In the genomic region with DNA sequence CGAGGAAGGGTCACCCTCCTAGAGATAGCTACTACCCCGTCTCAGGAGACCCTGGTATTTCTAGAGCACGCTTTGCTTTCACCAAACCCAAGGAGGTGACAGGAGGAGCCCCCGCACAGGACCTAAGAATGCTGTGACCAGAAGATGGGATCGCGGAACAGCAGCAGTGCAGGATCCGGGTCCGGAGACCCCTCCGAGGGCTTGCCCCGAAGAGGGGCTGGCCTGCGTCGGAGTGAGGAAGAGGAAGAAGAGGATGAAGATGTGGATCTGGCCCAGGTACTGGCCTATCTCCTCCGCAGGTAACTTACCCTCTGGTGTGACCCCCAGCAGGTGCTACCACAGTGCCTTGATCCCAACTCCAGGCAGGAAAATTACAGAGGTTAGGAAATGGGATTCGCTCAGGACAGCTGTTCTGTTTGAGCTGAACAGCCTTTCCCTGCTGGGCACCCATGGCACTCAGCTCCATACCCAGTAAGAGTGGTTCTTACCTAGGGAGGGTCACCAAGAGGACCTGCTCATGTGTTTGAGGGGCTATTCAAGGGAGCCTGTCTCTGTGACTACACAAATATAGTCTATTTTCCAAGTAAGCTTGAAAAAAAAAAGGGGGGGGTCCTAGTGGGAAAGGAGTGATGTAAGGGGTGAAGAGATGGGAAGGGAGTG, we compare ENCODE assay signal across 1 cellular context.
TF ChIP-seq lines count a peak whose summit lies in the region.

No MANE protein-coding gene starts in this region.

TF ChIP-seq in HepG2, 621 proteins besides CTCF, POLR2A, EP300 and RAD21 (continues in another document):
- TF ChIP-seq, protein P1, sequence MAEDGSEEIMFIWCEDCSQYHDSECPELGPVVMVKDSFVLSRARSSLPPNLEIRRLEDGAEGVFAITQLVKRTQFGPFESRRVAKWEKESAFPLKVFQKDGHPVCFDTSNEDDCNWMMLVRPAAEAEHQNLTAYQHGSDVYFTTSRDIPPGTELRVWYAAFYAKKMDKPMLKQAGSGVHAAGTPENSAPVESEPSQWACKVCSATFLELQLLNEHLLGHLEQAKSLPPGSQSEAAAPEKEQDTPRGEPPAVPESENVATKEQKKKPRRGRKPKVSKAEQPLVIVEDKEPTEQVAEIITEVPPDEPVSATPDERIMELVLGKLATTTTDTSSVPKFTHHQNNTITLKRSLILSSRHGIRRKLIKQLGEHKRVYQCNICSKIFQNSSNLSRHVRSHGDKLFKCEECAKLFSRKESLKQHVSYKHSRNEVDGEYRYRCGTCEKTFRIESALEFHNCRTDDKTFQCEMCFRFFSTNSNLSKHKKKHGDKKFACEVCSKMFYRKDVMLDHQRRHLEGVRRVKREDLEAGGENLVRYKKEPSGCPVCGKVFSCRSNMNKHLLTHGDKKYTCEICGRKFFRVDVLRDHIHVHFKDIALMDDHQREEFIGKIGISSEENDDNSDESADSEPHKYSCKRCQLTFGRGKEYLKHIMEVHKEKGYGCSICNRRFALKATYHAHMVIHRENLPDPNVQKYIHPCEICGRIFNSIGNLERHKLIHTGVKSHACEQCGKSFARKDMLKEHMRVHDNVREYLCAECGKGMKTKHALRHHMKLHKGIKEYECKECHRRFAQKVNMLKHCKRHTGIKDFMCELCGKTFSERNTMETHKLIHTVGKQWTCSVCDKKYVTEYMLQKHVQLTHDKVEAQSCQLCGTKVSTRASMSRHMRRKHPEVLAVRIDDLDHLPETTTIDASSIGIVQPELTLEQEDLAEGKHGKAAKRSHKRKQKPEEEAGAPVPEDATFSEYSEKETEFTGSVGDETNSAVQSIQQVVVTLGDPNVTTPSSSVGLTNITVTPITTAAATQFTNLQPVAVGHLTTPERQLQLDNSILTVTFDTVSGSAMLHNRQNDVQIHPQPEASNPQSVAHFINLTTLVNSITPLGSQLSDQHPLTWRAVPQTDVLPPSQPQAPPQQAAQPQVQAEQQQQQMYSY (CRISPR knock-in tag; IDR thresholded peaks at IDR 0.05): 0 out of 2 replicates have a peak, but pooled peaks have one; percentile 64
- no peak; the same call in 1 of the 2 replicates for TF ChIP-seq HIVEP1 (CRISPR knock-in tag; IDR thresholded peaks at IDR 0.05)
- no peak for TF ChIP-seq PAX8 (CRISPR knock-in tag; IDR thresholded peaks at IDR 0.05; ENCODE audit: borderline replicate concordance)
- TF ChIP-seq MAF1 (CRISPR knock-in tag; IDR thresholded peaks at IDR 0.05; ENCODE audit: borderline replicate concordance): peak; percentile 46; the same call in 1 of the 2 replicates
- TF ChIP-seq ZNF605 (CRISPR knock-in tag; IDR thresholded peaks at IDR 0.05): no peak
- TF ChIP-seq, protein P2, sequence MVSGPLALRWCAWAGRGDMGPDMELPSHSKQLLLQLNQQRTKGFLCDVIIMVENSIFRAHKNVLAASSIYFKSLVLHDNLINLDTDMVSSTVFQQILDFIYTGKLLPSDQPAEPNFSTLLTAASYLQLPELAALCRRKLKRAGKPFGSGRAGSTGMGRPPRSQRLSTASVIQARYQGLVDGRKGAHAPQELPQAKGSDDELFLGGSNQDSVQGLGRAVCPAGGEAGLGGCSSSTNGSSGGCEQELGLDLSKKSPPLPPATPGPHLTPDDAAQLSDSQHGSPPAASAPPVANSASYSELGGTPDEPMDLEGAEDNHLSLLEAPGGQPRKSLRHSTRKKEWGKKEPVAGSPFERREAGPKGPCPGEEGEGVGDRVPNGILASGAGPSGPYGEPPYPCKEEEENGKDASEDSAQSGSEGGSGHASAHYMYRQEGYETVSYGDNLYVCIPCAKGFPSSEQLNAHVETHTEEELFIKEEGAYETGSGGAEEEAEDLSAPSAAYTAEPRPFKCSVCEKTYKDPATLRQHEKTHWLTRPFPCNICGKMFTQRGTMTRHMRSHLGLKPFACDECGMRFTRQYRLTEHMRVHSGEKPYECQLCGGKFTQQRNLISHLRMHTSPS (CRISPR knock-in tag; IDR thresholded peaks at IDR 0.05; ENCODE audit: low read depth): peak; percentile 57; the same call in 1 of the 2 replicates
- TF ChIP-seq ZNF296 (CRISPR knock-in tag; conservative IDR thresholded peaks at IDR 0.05): no peak
- TF ChIP-seq ZNF839 (CRISPR knock-in tag; IDR thresholded peaks at IDR 0.05; ENCODE audit: borderline replicate concordance): peak; percentile 45; the same call in 1 of the 2 replicates
- no peak for TF ChIP-seq ZNF331 (CRISPR knock-in tag; IDR thresholded peaks at IDR 0.05)
- no peak for TF ChIP-seq MAFF (IDR thresholded peaks at IDR 0.05; ENCODE audit: low read depth, low read length)
- TF ChIP-seq ZNF772 (CRISPR knock-in tag; IDR thresholded peaks at IDR 0.05): no peak
- TF ChIP-seq, protein P3, sequence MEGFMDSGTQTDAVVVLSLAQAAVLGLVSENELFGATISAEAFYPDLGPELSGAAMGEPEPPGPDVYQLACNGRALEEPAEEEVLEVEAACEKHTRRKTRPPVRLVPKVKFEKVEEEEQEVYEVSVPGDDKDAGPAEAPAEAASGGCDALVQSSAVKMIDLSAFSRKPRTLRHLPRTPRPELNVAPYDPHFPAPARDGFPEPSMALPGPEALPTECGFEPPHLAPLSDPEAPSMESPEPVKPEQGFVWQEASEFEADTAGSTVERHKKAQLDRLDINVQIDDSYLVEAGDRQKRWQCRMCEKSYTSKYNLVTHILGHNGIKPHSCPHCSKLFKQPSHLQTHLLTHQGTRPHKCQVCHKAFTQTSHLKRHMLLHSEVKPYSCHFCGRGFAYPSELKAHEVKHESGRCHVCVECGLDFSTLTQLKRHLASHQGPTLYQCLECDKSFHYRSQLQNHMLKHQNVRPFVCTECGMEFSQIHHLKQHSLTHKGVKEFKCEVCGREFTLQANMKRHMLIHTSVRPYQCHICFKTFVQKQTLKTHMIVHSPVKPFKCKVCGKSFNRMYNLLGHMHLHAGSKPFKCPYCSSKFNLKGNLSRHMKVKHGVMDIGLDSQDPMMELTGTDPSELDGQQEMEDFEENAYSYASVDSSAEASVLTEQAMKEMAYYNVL (CRISPR knock-in tag; IDR thresholded peaks at IDR 0.05; ENCODE audit: borderline replicate concordance): no peak
- TF ChIP-seq MZF1 (CRISPR knock-in tag; IDR thresholded peaks at IDR 0.05; ENCODE audit: borderline replicate concordance): peak; percentile 98
- no peak for TF ChIP-seq POGZ (CRISPR knock-in tag; IDR thresholded peaks at IDR 0.05)
- TF ChIP-seq ZBTB42 (CRISPR knock-in tag; IDR thresholded peaks at IDR 0.05): peak; percentile 86; the same call in 1 of the 2 replicates
- TF ChIP-seq FOXA3 (CRISPR knock-in tag; IDR thresholded peaks at IDR 0.05): no peak
- no peak for TF ChIP-seq TBX3 (IDR thresholded peaks at IDR 0.05; ENCODE audit: borderline replicate concordance)
- TF ChIP-seq LRRFIP1 (CRISPR knock-in tag; conservative IDR thresholded peaks at IDR 0.05): 0 out of 2 replicates have a peak, but pooled peaks have one; percentile 64
- no peak for TF ChIP-seq SRF (IDR thresholded peaks at IDR 0.05; ENCODE audit: low read depth, low read length)
- TF ChIP-seq ZSCAN25 (CRISPR knock-in tag; IDR thresholded peaks at IDR 0.05): no peak; the same call in 1 of the 2 replicates
- TF ChIP-seq NFAT5 (CRISPR knock-in tag; IDR thresholded peaks at IDR 0.05): peak; percentile 47; the same call in 1 of the 2 replicates
- TF ChIP-seq RNF219 (CRISPR knock-in tag; IDR thresholded peaks at IDR 0.05): no peak
- 0 out of 2 replicates have a peak, but pooled peaks have one; percentile 70 for TF ChIP-seq ZNF232 (CRISPR knock-in tag; IDR thresholded peaks at IDR 0.05; ENCODE audit: borderline replicate concordance)
- no peak for TF ChIP-seq HCFC1 (IDR thresholded peaks at IDR 0.05; ENCODE audit: low read depth, low read length)
- TF ChIP-seq ZBTB1 (CRISPR knock-in tag; IDR thresholded peaks at IDR 0.05; ENCODE audit: borderline replicate concordance): no peak
- no peak for TF ChIP-seq ZFX (CRISPR knock-in tag; IDR thresholded peaks at IDR 0.05; ENCODE audit: low read depth)
- TF ChIP-seq REXO4 (CRISPR knock-in tag; IDR thresholded peaks at IDR 0.05; ENCODE audit: borderline replicate concordance): no peak
- no peak; the same call in 1 of the 2 replicates for TF ChIP-seq SIN3B (IDR thresholded peaks at IDR 0.05; ENCODE audit: low read length)
- TF ChIP-seq SMARCE1 (IDR thresholded peaks at IDR 0.05; ENCODE audit: borderline replicate concordance): peak; percentile 20; the same call in 1 of the 2 replicates
- TF ChIP-seq ZSCAN22 (CRISPR knock-in tag; IDR thresholded peaks at IDR 0.05): no peak
- TF ChIP-seq PAF1 (CRISPR knock-in tag; IDR thresholded peaks at IDR 0.05): 0 out of 2 replicates have a peak, but pooled peaks have one; percentile 27
- TF ChIP-seq, protein P4, sequence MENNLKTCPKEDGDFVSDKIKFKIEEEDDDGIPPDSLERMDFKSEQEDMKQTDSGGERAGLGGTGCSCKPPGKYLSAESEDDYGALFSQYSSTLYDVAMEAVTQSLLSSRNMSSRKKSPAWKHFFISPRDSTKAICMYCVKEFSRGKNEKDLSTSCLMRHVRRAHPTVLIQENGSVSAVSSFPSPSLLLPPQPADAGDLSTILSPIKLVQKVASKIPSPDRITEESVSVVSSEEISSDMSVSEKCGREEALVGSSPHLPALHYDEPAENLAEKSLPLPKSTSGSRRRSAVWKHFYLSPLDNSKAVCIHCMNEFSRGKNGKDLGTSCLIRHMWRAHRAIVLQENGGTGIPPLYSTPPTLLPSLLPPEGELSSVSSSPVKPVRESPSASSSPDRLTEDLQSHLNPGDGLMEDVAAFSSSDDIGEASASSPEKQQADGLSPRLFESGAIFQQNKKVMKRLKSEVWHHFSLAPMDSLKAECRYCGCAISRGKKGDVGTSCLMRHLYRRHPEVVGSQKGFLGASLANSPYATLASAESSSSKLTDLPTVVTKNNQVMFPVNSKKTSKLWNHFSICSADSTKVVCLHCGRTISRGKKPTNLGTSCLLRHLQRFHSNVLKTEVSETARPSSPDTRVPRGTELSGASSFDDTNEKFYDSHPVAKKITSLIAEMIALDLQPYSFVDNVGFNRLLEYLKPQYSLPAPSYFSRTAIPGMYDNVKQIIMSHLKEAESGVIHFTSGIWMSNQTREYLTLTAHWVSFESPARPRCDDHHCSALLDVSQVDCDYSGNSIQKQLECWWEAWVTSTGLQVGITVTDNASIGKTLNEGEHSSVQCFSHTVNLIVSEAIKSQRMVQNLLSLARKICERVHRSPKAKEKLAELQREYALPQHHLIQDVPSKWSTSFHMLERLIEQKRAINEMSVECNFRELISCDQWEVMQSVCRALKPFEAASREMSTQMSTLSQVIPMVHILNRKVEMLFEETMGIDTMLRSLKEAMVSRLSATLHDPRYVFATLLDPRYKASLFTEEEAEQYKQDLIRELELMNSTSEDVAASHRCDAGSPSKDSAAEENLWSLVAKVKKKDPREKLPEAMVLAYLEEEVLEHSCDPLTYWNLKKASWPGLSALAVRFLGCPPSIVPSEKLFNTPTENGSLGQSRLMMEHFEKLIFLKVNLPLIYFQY (CRISPR knock-in tag; IDR thresholded peaks at IDR 0.05; ENCODE audit: borderline replicate concordance): peak; percentile 9; the same call in 1 of the 2 replicates
